15 cellular contexts compared by ENCODE assay signal in the genomic region with DNA sequence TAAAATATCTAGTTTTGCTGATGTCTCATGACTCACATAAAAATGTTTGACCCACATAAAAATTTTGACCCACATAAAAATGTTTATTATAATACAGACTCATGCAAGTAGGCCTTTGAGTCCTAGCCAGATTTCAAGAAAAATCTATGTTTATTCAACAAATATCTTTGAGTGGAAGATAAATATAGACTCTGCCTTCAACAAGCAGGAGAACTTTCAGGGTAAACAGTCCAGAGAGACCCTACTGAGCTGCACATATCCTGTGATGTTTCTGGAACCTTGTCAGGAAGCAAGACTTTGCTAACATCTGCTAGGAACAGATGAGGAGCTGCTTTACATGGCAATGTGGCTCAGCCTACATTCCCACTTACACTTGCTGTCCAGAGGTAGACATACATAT.
DNase-seq lines count a peak whose midpoint lies in the region; TF ChIP-seq lines count a peak whose summit lies in the region.
"Had no signal": no experiment of that assay in that cellular context is flagged by ENCODE, and none has a peak within 500 bp of the region (broad histone marks: within the 10 kb centered on the region; RNA-seq: fewer than 3 reads in every experiment).

No MANE protein-coding gene starts in this region.

- H3K4me1 Mint-ChIP-seq in glutamatergic neuron (ENCODE audit: low read depth, unreplicated experiment) (peaks cover 10% of the 10 kb centered on the region), osteocyte (ENCODE audit: unreplicated experiment) (peaks cover 41% of the 10 kb centered on the region)

- no peak overlapping the region for H3K4me2 ChIP-seq in PC-9

- H3K27me3 ChIP-seq in brain microvascular endothelial cell (replicated peaks), result no peaks in the 10 kb centered on the region
- no peaks in the 10 kb centered on the region for H3K27me3 ChIP-seq in PC-9 (ENCODE audit: insufficient read depth, low read depth)

- H3K4me3 ChIP-seq in brain microvascular endothelial cell (ENCODE audit: low read depth, low read length) (no peak overlapping the region), PC-9 (no peak overlapping the region)
- H3K4me3 ChIP-seq: HAP-1, SK-N-MC had no signal

- H3K27ac ChIP-seq in brain microvascular endothelial cell (peak overlapping the region; percentile 13), PC-9 (no peak overlapping the region)
- H3K27ac ChIP-seq: C4-2B, SK-N-MC had no signal

- H3K4me3 Mint-ChIP-seq in glutamatergic neuron (ENCODE audit: unreplicated experiment) (no peak overlapping the region), osteocyte (ENCODE audit: unreplicated experiment) (no peak overlapping the region)

- CTCF ChIA-PET in PC-9 (lab: Charles Lee), result no interaction called here

- no peaks in the 10 kb centered on the region for H3K9me3 Mint-ChIP-seq in glutamatergic neuron (ENCODE audit: unreplicated experiment)
- H3K9me3 Mint-ChIP-seq in osteocyte (ENCODE audit: unreplicated experiment), result no peaks in the 10 kb centered on the region

- no peaks in the 10 kb centered on the region for H3K9me2 ChIP-seq in PC-9 (ENCODE audit: insufficient read depth)

- no TSS peak for BruUV-seq in PC-9 (replicated peaks; lab: Mats Ljungman, UMichigan)

- H3K27me3 Mint-ChIP-seq in glutamatergic neuron (ENCODE audit: unreplicated experiment), result no peaks in the 10 kb centered on the region
- H3K27me3 Mint-ChIP-seq in osteocyte (ENCODE audit: unreplicated experiment), result peaks cover 23% of the 10 kb centered on the region

- DNase-seq in HS-5 (ENCODE audit: low read depth), result peak; percentile 13
- DNase-seq in brain microvascular endothelial cell, result peak; percentile 56
- no peak for DNase-seq in glutamatergic neuron
- no peak for DNase-seq in osteocyte (ENCODE audit: extremely low spot score, unreplicated experiment)
- DNase-seq in NCI-H2029 treated with DMSO at 0.1 percent for 48 hours (lab: John Stamatoyannopoulos, UW), result no peak
- no peak for DNase-seq in amygdala (lab: John Stamatoyannopoulos, UW)
- DNase-seq in PC-9, result no peak
- no peak for DNase-seq in dermis blood vessel endothelial cell
- DNase-seq: COR-L47, IMR-90, NCI-H1436 treated with DMSO at 0.1 percent for 48 hours, NCI-H2081 treated with DMSO at 0.1 percent for 48 hours had no signal

- no peaks in the 10 kb centered on the region for H3K36me3 ChIP-seq in brain microvascular endothelial cell (replicated peaks)
- no peaks in the 10 kb centered on the region for H3K36me3 ChIP-seq in PC-9 (ENCODE audit: low read depth)
- H3K36me3 ChIP-seq: HAP-1 had no signal

- H3K79me2 ChIP-seq in PC-9 (ENCODE audit: low read depth), result no peaks in the 10 kb centered on the region

- in situ Hi-C loops in brain microvascular endothelial cell (cut with HindIII; ENCODE audit: low pct_ligation_motif_present, low sequenced_read_pairs), result no loop called here

- POLR2A ChIA-PET in PC-9 (lab: Charles Lee; ENCODE audit: unreplicated experiment), result no interaction called here

- intact Hi-C loops in PC-9 (cut with micrococcal nuclease; ENCODE audit: unreplicated experiment), result no loop called here

- H3K36me3 Mint-ChIP-seq in glutamatergic neuron (ENCODE audit: unreplicated experiment) (no peaks in the 10 kb centered on the region), osteocyte (ENCODE audit: unreplicated experiment) (no peaks in the 10 kb centered on the region)

- TF ChIP-seq CTCF in brain microvascular endothelial cell (IDR thresholded peaks at IDR 0.05; ENCODE audit: low read depth, low read length, missing control alignments), result no peak
- no peak for TF ChIP-seq CTCF in glutamatergic neuron (IDR thresholded peaks at IDR 0.05; ENCODE audit: partially characterized antibody, unreplicated experiment)
- TF ChIP-seq CTCF in osteocyte (IDR thresholded peaks at IDR 0.05), result no peak
- TF ChIP-seq CTCF in PC-9 (conservative IDR thresholded peaks at IDR 0.05), result no peak

- H4K20me1 ChIP-seq in PC-9 (ENCODE audit: insufficient read depth), result no peaks in the 10 kb centered on the region

- H3K9me3 ChIP-seq in PC-9 (ENCODE audit: insufficient read depth, low read depth), result no peaks in the 10 kb centered on the region
- H3K9me3 ChIP-seq: HAP-1 had no signal

- no peak overlapping the region for H2AFZ ChIP-seq in PC-9

- H3F3A ChIP-seq in PC-9 (ENCODE audit: insufficient read depth, low read depth), result no peaks in the 10 kb centered on the region

- H3K27ac Mint-ChIP-seq in glutamatergic neuron (ENCODE audit: unreplicated experiment) (peak overlapping the region; percentile 22), osteocyte (ENCODE audit: unreplicated experiment) (peak overlapping the region; percentile 56)

- H3K4me1 ChIP-seq in PC-9 (replicated peaks; ENCODE audit: insufficient read depth), result no peaks in the 10 kb centered on the region
- H3K4me1 ChIP-seq: HAP-1 had no signal

Comparison
In these comparisons a context has a peak if more than half of its experiments do, and no peak if none do; other contexts are left out.
1. DNase-seq: peak in HS-5 (single experiment) and brain microvascular endothelial cell (single experiment); none in glutamatergic neuron (single experiment), osteocyte (single experiment), NCI-H2029 treated with DMSO at 0.1 percent for 48 hours (single experiment), amygdala (0 of 56), PC-9 (0 of 2) and dermis blood vessel endothelial cell (single experiment).